Comparison of ENCODE assay signal across 5 cellular contexts in genomic region chr4:529563-529962, GRCh38. TPM values are rescaled to one million over a fixed set of nuclear protein-coding genes. Genes with fewer than 3 reads are reported as not detected.
"Had no signal": no experiment of that assay in that cellular context is flagged by ENCODE, and none has a peak within 500 bp of the region (broad histone marks: within the 10 kb centered on the region; RNA-seq: fewer than 3 reads in every experiment).

No MANE protein-coding gene starts in this region.

- H3K4me3 ChIP-seq: GM23338 had no signal

- DNase-seq: H9, HCEC 1CT, IMR-90 had no signal

- H2AFZ ChIP-seq: GM23338 had no signal

- ATAC-seq: GM23338 had no signal

- H3K4me2 ChIP-seq: GM23338 had no signal

- H3K27ac Mint-ChIP-seq: GM23338, H9 had no signal

- H3K4me3 Mint-ChIP-seq: GM23338, H9 had no signal

- H3K9me3 Mint-ChIP-seq: GM23338, H9 had no signal

RNA-seq across cellular contexts. Expression of gene TMEM271, which starts 46.5 kb away (rescaled TPM):
- total RNA-seq: GM23338, HT-29, IMR-90 had no signal
- polyA plus RNA-seq: IMR-90 had no signal
